Comparison of ENCODE assay signal across 24 cellular contexts in genomic region chr1:31879981-31880608, GRCh38. TPM values are rescaled to one million over a fixed set of nuclear protein-coding genes. Genes with fewer than 3 reads are reported as not detected.
A peak's percentile ranks its signal among the peaks of the same experiment; 100 is the strongest.
DNase-seq lines count a peak whose midpoint lies in the region; ATAC-seq, FAIRE-seq and TF ChIP-seq lines count a peak whose summit lies in the region.
"Had no signal": no experiment of that assay in that cellular context is flagged by ENCODE, and none has a peak within 500 bp of the region (broad histone marks: within the 10 kb centered on the region; RNA-seq: fewer than 3 reads in every experiment).

No MANE protein-coding gene starts in this region.

- CTCF ChIA-PET in activated CD4-positive, alpha-beta T cell treated with anti-CD3 and anti-CD28 coated beads for 36 hours (lab: Charles Lee): interaction anchor here (0.6 kb wide), 1 partner anchor 69 kb away, joined by 3 read pairs; no protein-coding TSS in a partner anchor
- CTCF ChIA-PET in GM12878 (lab: Yijun Ruan, JAX) (interaction anchor here (0.6 to 2.1 kb wide), 8 partner anchors 12 to 873 kb away, joined by 3 to 7 read pairs (median 4); no protein-coding TSS in a partner anchor), Caco-2 (lab: Charles Lee) (interaction anchor here (2.1 kb wide), 1 partner anchor 84 kb away, joined by 9 read pairs; no protein-coding TSS in a partner anchor)

- no peaks in the 10 kb centered on the region for H3K9me3 Mint-ChIP-seq in activated CD4-positive, alpha-beta T cell treated with anti-CD3 and anti-CD28 coated beads for 36 hours (ENCODE audit: low read depth)
- H3K9me3 Mint-ChIP-seq in Caco-2 (ENCODE audit: unreplicated experiment): no peaks in the 10 kb centered on the region
- H3K9me3 Mint-ChIP-seq: CD4-positive, alpha-beta T cell; dendritic cell treated with granulocyte-macrophage colony-stimulating factor and Interleukin-4, amounts not matched to agents 40 ng/mL and 50 ng/mL, for 4 days; neural progenitor cell had no signal

- no peak for TF ChIP-seq POLR2A in GM12878 (IDR thresholded peaks at IDR 0.05; ENCODE audit: low read depth, low read length)

- POLR2A ChIA-PET in activated CD4-positive, alpha-beta T cell treated with anti-CD3 and anti-CD28 coated beads for 36 hours (lab: Charles Lee): no interaction called here
- POLR2A ChIA-PET in GM12878 (lab: Charles Lee) (interaction anchor here (0.7 to 1.4 kb wide), 6 partner anchors 31 to 92 kb away, joined by 3 to 5 read pairs (median 3); no protein-coding TSS in a partner anchor), Caco-2 (lab: Charles Lee) (no interaction called here)

- H3K4me1 ChIP-seq in GM12878 (ENCODE audit: control insufficient read depth, insufficient read depth, low read length): peaks cover 20% of the 10 kb centered on the region
- H3K4me1 ChIP-seq in small intestine (ENCODE audit: control insufficient read depth in 2 of 2, insufficient read depth in 1 of 2, low read depth in 1 of 2, low read length in 1 of 2): peaks cover 0 to 3% of the 10 kb centered on the region in 2 donors
- peaks cover 19% of the 10 kb centered on the region for H3K4me1 ChIP-seq in Caco-2
- H3K4me1 ChIP-seq: breast epithelium, neural progenitor cell, psoas muscle, uterus had no signal

- FAIRE-seq in GM12878 (lab: Jason Lieb, UNC): no peak
- no peak for FAIRE-seq in small intestine (lab: Jason Lieb, UNC)
- FAIRE-seq: endothelial cell of umbilical vein, kidney had no signal

- H3K27ac ChIP-seq in GM12878 (ENCODE audit: control insufficient read depth, insufficient read depth) (no peak overlapping the region), small intestine (ENCODE audit: low read depth in 1 of 2, low read length in 1 of 2) (no peak overlapping the region)
- H3K27ac ChIP-seq: breast epithelium, neural progenitor cell, Peyer's patch, psoas muscle, uterus had no signal

- RAD21 ChIA-PET in GM12878 (lab: Charles Lee; ENCODE audit: unreplicated experiment): interaction anchor here (0.6 to 2.3 kb wide), 11 partner anchors 9 to 371 kb away, joined by 3 to 11 read pairs (median 4); no protein-coding TSS in a partner anchor

- BruUV-seq in GM12878 (replicated peaks; lab: Mats Ljungman, UMichigan): no TSS peak
- no TSS peak for BruUV-seq in Caco-2 (replicated peaks; lab: Mats Ljungman, UMichigan)

- no peak overlapping the region for H3K9ac ChIP-seq in GM12878 (ENCODE audit: control insufficient read depth, insufficient read depth, low read length)
- H3K9ac ChIP-seq: neural progenitor cell had no signal

- peak overlapping the region; percentile 79 for H2AFZ ChIP-seq in GM12878 (ENCODE audit: control insufficient read depth, low read depth, low read length)
- H2AFZ ChIP-seq: neural progenitor cell had no signal

- no peaks in the 10 kb centered on the region for H3K36me3 Mint-ChIP-seq in activated CD4-positive, alpha-beta T cell treated with anti-CD3 and anti-CD28 coated beads for 36 hours (ENCODE audit: low read depth)
- no peaks in the 10 kb centered on the region for H3K36me3 Mint-ChIP-seq in Caco-2 (ENCODE audit: insufficient read depth, unreplicated experiment)
- H3K36me3 Mint-ChIP-seq: neural progenitor cell had no signal

- no peak for TF ChIP-seq CTCF in GM12878 (IDR thresholded peaks at IDR 0.05 in 2 of 3, conservative IDR thresholded peaks at IDR 0.05 in 1 of 3; ENCODE audit: control insufficient read depth in 2 of 3, extremely low read depth in 1 of 3, insufficient read depth in 1 of 3, low read depth in 3 of 3, low read length in 3 of 3)
- no peak for TF ChIP-seq CTCF in Caco-2 (IDR thresholded peaks at IDR 0.05; ENCODE audit: insufficient read depth in 1 of 2, low read depth in 1 of 2, low read length in 1 of 2, severe bottlenecking in 1 of 2, unreplicated experiment in 1 of 2)

- in situ Hi-C loops in GM12878 (cut with MboI): no loop called here

- peak overlapping the region; percentile 53 for H3K27ac Mint-ChIP-seq in activated CD4-positive, alpha-beta T cell treated with anti-CD3 and anti-CD28 coated beads for 36 hours
- H3K27ac Mint-ChIP-seq in Caco-2 (ENCODE audit: unreplicated experiment): no peak overlapping the region
- H3K27ac Mint-ChIP-seq: activated CD4-positive, alpha-beta T cell treated with anti-CD3 and anti-CD28 coated beads, Interleukin-2, amount 10 ng/mL, durations not matched to agents 7 days and 5 days; CD4-positive, alpha-beta T cell; dendritic cell treated with granulocyte-macrophage colony-stimulating factor and Interleukin-4, amounts not matched to agents 40 ng/mL and 50 ng/mL, for 4 days; neural progenitor cell had no signal

- H3K27me3 ChIP-seq in GM12878 (replicated peaks in 1 of 2; ENCODE audit: control insufficient read depth in 2 of 2, insufficient read depth in 2 of 2, low read length in 1 of 2) (no peaks in the 10 kb centered on the region), small intestine (ENCODE audit: control insufficient read depth in 2 of 2, insufficient read depth in 2 of 2, low read length in 2 of 2) (no peaks in the 10 kb centered on the region), Caco-2 (replicated peaks; ENCODE audit: control insufficient read depth, insufficient read depth, low read length) (no peaks in the 10 kb centered on the region)
- H3K27me3 ChIP-seq: breast epithelium, neural progenitor cell, Peyer's patch, uterus had no signal

- 2% methylated on average over 4 of the region's 4 CpGs for WGBS in GM12878 (ENCODE audit: insufficient coverage, insufficient replicate concordance, low lambda C conversion rate, missing lambda C conversion rate)
- 63 to 74% (median 66%) methylated on average over 4 of the region's 4 CpGs for WGBS in small intestine, 3 donors

- intact Hi-C loops in activated CD4-positive, alpha-beta T cell treated with anti-CD3 and anti-CD28 coated beads for 36 hours (cut with DNase I, micrococcal nuclease): no loop called here
- intact Hi-C loops in GM12878 (cut with micrococcal nuclease; ENCODE audit: unreplicated experiment): no loop called here
- intact Hi-C loops in Caco-2 (cut with micrococcal nuclease; ENCODE audit: unreplicated experiment): no loop called here

- H3K4me3 Mint-ChIP-seq in activated CD4-positive, alpha-beta T cell treated with anti-CD3 and anti-CD28 coated beads for 36 hours: no peak overlapping the region
- no peak overlapping the region for H3K4me3 Mint-ChIP-seq in Caco-2 (ENCODE audit: unreplicated experiment)
- H3K4me3 Mint-ChIP-seq: activated CD4-positive, alpha-beta T cell treated with anti-CD3 and anti-CD28 coated beads, Interleukin-2, amount 10 ng/mL, durations not matched to agents 7 days and 5 days; CD4-positive, alpha-beta T cell; dendritic cell treated with granulocyte-macrophage colony-stimulating factor and Interleukin-4, amounts not matched to agents 40 ng/mL and 50 ng/mL, for 4 days; neural progenitor cell had no signal

- H3K36me3 ChIP-seq in GM12878 (ENCODE audit: control insufficient read depth in 2 of 2, insufficient read depth in 2 of 2, low read length in 1 of 2) (no peaks in the 10 kb centered on the region), small intestine (ENCODE audit: control insufficient read depth in 2 of 2, insufficient read depth in 2 of 2, low read length in 2 of 2) (no peaks in the 10 kb centered on the region), Caco-2 (ENCODE audit: control insufficient read depth, insufficient read depth, low read length) (no peaks in the 10 kb centered on the region)
- H3K36me3 ChIP-seq: breast epithelium, neural progenitor cell, Peyer's patch, uterus had no signal

- no peak for TF ChIP-seq RAD21 in GM12878 (IDR thresholded peaks at IDR 0.05; ENCODE audit: insufficient read depth, low read depth, low read length)

- H3K27me3 Mint-ChIP-seq in activated CD4-positive, alpha-beta T cell treated with anti-CD3 and anti-CD28 coated beads for 36 hours: no peaks in the 10 kb centered on the region
- no peaks in the 10 kb centered on the region for H3K27me3 Mint-ChIP-seq in Caco-2 (ENCODE audit: insufficient read depth, unreplicated experiment)
- H3K27me3 Mint-ChIP-seq: activated CD4-positive, alpha-beta T cell treated with anti-CD3 and anti-CD28 coated beads, Interleukin-2, amount 10 ng/mL, durations not matched to agents 7 days and 5 days; CD4-positive, alpha-beta T cell had no signal

- H3K4me1 Mint-ChIP-seq in activated CD4-positive, alpha-beta T cell treated with anti-CD3 and anti-CD28 coated beads for 36 hours: peaks cover 9% of the 10 kb centered on the region
- H3K4me1 Mint-ChIP-seq in Caco-2 (ENCODE audit: low read depth, unreplicated experiment): peaks cover 19% of the 10 kb centered on the region

- H3K9me3 ChIP-seq in GM12878 (replicated peaks; ENCODE audit: control insufficient read depth, insufficient read depth, low read length): no peaks in the 10 kb centered on the region
- no peaks in the 10 kb centered on the region for H3K9me3 ChIP-seq in small intestine (ENCODE audit: control insufficient read depth, low read depth)
- H3K9me3 ChIP-seq in Caco-2: no peaks in the 10 kb centered on the region
- H3K9me3 ChIP-seq: breast epithelium, Peyer's patch, psoas muscle, uterus had no signal

- peak overlapping the region; percentile 23 for H3K4me3 ChIP-seq in Jurkat, Clone E6-1 (ENCODE audit: low read length)
- H3K4me3 ChIP-seq in GM12878 (no peak overlapping the region), small intestine (ENCODE audit: low read depth in 1 of 2, low read length in 2 of 2) (no peak overlapping the region), Caco-2 (ENCODE audit: low read depth, low read length) (no peak overlapping the region)
- H3K4me3 ChIP-seq: breast epithelium, neural progenitor cell, Peyer's patch, psoas muscle, uterus had no signal

- no peaks in the 10 kb centered on the region for H3K79me2 ChIP-seq in GM12878 (ENCODE audit: control insufficient read depth, insufficient read depth, low read length)

- SMC1A ChIA-PET in GM12878 (lab: Charles Lee; ENCODE audit: uncharacterized antibody, unreplicated experiment): interaction anchor here (0.6 to 3.1 kb wide), 20 partner anchors 10 to 91 kb away, joined by 3 to 12 read pairs (median 4); no protein-coding TSS in a partner anchor

- no peak for TF ChIP-seq EP300 in GM12878 (IDR thresholded peaks at IDR 0.05; ENCODE audit: borderline replicate concordance in 1 of 2, control insufficient read depth in 1 of 2, low read depth in 2 of 2, low read length in 2 of 2)

- no peaks in the 10 kb centered on the region for H4K20me1 ChIP-seq in GM12878 (ENCODE audit: control insufficient read depth, insufficient read depth)

- DNase-seq in activated CD4-positive, alpha-beta T cell treated with anti-CD3 and anti-CD28 coated beads for 36 hours: no peak
- DNase-seq in activated CD4-positive, alpha-beta T cell treated with anti-CD3 and anti-CD28 coated beads, Interleukin-2, amount 50 U/mL, for 1 hour: no peak
- peak; percentile 83 for DNase-seq in Jurkat, Clone E6-1 (ENCODE audit: low read depth, low spot score)
- DNase-seq in GM12878 (ENCODE audit: low read depth, low spot score) (no peak), small intestine (peak; percentile 84), Caco-2 (no peak)
- DNase-seq: activated CD4-positive, alpha-beta T cell treated with anti-CD3 and anti-CD28 coated beads, Interleukin-2, amount 10 ng/mL, durations not matched to agents 7 days and 5 days; activated CD8-positive, alpha-beta memory T cell treated with anti-CD3 and anti-CD28 coated beads, Interleukin-2, amount 50 U/mL, for 4 hours; CD4-positive, alpha-beta T cell; kidney; NCI-H146; NCI-H774; psoas muscle; stimulated activated CD4-positive, alpha-beta T cell treated with anti-CD3 and anti-CD28 coated beads, Interleukin-4, amount 100 ng/mL, for 24 hours; substantia nigra; uterus had no signal

- no peak for ATAC-seq in activated CD4-positive, alpha-beta T cell treated with anti-CD3 and anti-CD28 coated beads for 36 hours
- ATAC-seq in GM12878 (peak; percentile 47), GM19328 (IDR thresholded peaks at IDR 0.05; ENCODE audit: unreplicated experiment) (no peak), GM18861 (IDR thresholded peaks at IDR 0.05; ENCODE audit: unreplicated experiment) (no peak)
- ATAC-seq: SK-N-SH treated with all-trans-retinoic acid at 6 μM for 48 hours had no signal

- H3K4me2 ChIP-seq in GM12878 (ENCODE audit: control insufficient read depth, insufficient read depth): peak overlapping the region; percentile 53
- H3K4me2 ChIP-seq: neural progenitor cell had no signal

RNA-seq across cellular contexts. Expression of gene PTP4A2, which starts 58.1 kb away (rescaled TPM):
- total RNA-seq in activated CD4-positive, alpha-beta T cell treated with anti-CD3 and anti-CD28 coated beads for 36 hours: 100 to 1,000 TPM; 279 to 314 TPM
- polyA plus RNA-seq in Jurkat, Clone E6-1 (2012; ENCODE audit: insufficient read depth, insufficient read length): 551 TPM
- total RNA-seq in GM12878 (2013; cell fraction: nucleolus; rRNA removed): 309 and 320 TPM in 2 replicates
- total RNA-seq in GM12878 (2014; rRNA removed) (334 and 416 TPM in 2 replicates), GM12878 (2014; rRNA removed; fragmentation: Illumina TruSeq; extraction: Trizol) (390 and 401 TPM in 2 replicates), GM12878 (2021) (348 and 360 TPM in 2 replicates), Caco-2 (2022) (150 and 169 TPM in 2 replicates)
- polyA plus RNA-seq in GM12878 (2011; ENCODE audit: low read depth): 133 TPM
- polyA plus RNA-seq in GM12878 (2011; rRNA removed) (909 and 1,265 TPM in 2 replicates), GM12878 (2014; fragmentation: Illumina TruSeq; extraction: Trizol) (547 and 710 TPM in 2 replicates), GM12878 (2014; fragmentation: Nextera tagmentation; extraction: Ambion mirVana) (100 to 1,000 TPM; 268 to 424 TPM), GM12878 (2014; rRNA removed) (180 and 224 TPM in 2 replicates), GM12878 (2016; fragmentation: Nextera tagmentation; extraction: Ambion mirVana) (100 to 1,000 TPM; 232 to 423 TPM), small intestine (100 to 1,000 TPM; 115 to 129 (median 120) TPM)
- polyA plus RNA-seq in GM12878 (2011; cell fraction: cytosol; rRNA removed): 152 and 181 TPM in 2 replicates
- 120 and 153 TPM in 2 replicates for polyA plus RNA-seq in GM12878 (2011; cell fraction: nucleus; rRNA removed)
- 252 and 315 TPM in 2 replicates for polyA plus RNA-seq in GM12878 (2012)
- 326 and 414 TPM in 2 replicates for polyA minus RNA-seq in GM12878 (2011; rRNA and poly(A)+ RNA removed)
- polyA minus RNA-seq in GM12878 (2011; cell fraction: cytosol; rRNA and poly(A)+ RNA removed): 268 and 284 TPM in 2 replicates
- polyA minus RNA-seq in GM12878 (2011; cell fraction: nucleus; rRNA and poly(A)+ RNA removed): 63.8 and 72.4 TPM in 2 replicates

Comparison
In these comparisons a context has a peak if more than half of its experiments do, and no peak if none do; other contexts are left out.
1. DNase-seq: peak in Jurkat, Clone E6-1 (single experiment) and small intestine (single experiment); none in activated CD4-positive, alpha-beta T cell treated with anti-CD3 and anti-CD28 coated beads for 36 hours (single experiment), activated CD4-positive, alpha-beta T cell treated with anti-CD3 and anti-CD28 coated beads, Interleukin-2, amount 50 U/mL, for 1 hour (single experiment), GM12878 (single experiment) and Caco-2 (0 of 2).